8 cellular contexts compared by ENCODE assay signal in the genomic region with DNA sequence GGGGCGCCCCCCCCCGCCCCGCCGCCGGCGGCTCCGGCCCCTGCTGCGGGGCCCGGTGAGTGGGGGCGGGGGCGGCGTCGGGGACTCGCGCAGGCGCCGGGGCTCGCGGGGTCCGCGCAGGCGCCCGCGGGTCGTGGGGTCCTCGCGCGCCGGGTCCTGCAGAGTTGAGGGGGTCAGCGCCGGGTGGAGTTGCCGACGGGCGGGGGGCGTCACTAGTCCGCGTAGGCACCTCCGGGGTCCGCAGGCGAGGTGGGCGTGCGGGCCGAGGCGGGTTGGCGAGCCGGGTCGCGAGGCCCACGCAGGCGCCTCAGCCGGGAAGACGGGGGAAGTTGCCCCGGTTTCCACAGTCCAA. TPM values are rescaled to one million over a fixed set of nuclear protein-coding genes. Genes with fewer than 3 reads are reported as not detected.
A peak's percentile ranks its signal among the peaks of the same experiment; 100 is the strongest.
DNase-seq lines count a peak whose midpoint lies in the region; ATAC-seq and TF ChIP-seq lines count a peak whose summit lies in the region.

No MANE protein-coding gene starts in this region.

- no peaks in the 10 kb centered on the region for H3K27me3 ChIP-seq in esophagus muscularis mucosa
- no peaks in the 10 kb centered on the region for H3K27me3 ChIP-seq in neuronal stem cell (ENCODE audit: control insufficient read depth in 3 of 3, insufficient read depth in 3 of 3, low read depth in 1 of 3, low read length in 3 of 3)

- no peaks in the 10 kb centered on the region for H3K9me3 Mint-ChIP-seq in activated CD8-positive, alpha-beta memory T cell treated with anti-CD3 and anti-CD28 coated beads, Interleukin-2, amount 10 ng/mL, durations not matched to agents 7 days and 5 days (ENCODE audit: low read depth)

- TF ChIP-seq EP300 in esophagus muscularis mucosa (IDR thresholded peaks at IDR 0.05): no peak

- H3K79me1 ChIP-seq in neuronal stem cell (ENCODE audit: low read depth, low read length): peaks cover 15% of the 10 kb centered on the region

- peak overlapping the region; percentile 94 to 99 (median 98) for H3K4me3 ChIP-seq in esophagus muscularis mucosa
- peak overlapping the region; percentile 90 to 99 for H3K4me3 ChIP-seq in neuronal stem cell (ENCODE audit: low read length in 2 of 2)

- peak overlapping the region; percentile 89 to 97 (median 92) for H3K27ac ChIP-seq in esophagus muscularis mucosa (replicated peaks in 1 of 4)
- peak overlapping the region; percentile 70 for H3K27ac ChIP-seq in neuronal stem cell (replicated peaks; ENCODE audit: low read length)

- H2BK120ac ChIP-seq in neuronal stem cell (ENCODE audit: low read depth, low read length): no peak overlapping the region

- peak overlapping the region; percentile 99 for H3K4me3 Mint-ChIP-seq in activated CD8-positive, alpha-beta memory T cell treated with anti-CD3 and anti-CD28 coated beads, Interleukin-2, amount 10 ng/mL, durations not matched to agents 7 days and 5 days

- no peak overlapping the region for H3K4ac ChIP-seq in neuronal stem cell (ENCODE audit: low read length)

- H3K4me2 ChIP-seq in neuronal stem cell (ENCODE audit: insufficient read depth, low read length, poor library complexity, severe bottlenecking): peak overlapping the region; percentile 81

- H4K8ac ChIP-seq in neuronal stem cell (ENCODE audit: low read depth, low read length): no peak overlapping the region

- TF ChIP-seq CTCF in esophagus muscularis mucosa (IDR thresholded peaks at IDR 0.05): no peak

- H3K9me3 ChIP-seq in esophagus muscularis mucosa (no peaks in the 10 kb centered on the region), neuronal stem cell (replicated peaks in 1 of 2; ENCODE audit: control insufficient read depth in 2 of 2, insufficient read depth in 1 of 2, low read depth in 1 of 2, low read length in 2 of 2) (no peaks in the 10 kb centered on the region)

- H3K4me1 Mint-ChIP-seq in activated CD8-positive, alpha-beta memory T cell treated with anti-CD3 and anti-CD28 coated beads, Interleukin-2, amount 10 ng/mL, durations not matched to agents 7 days and 5 days: peaks cover 33% of the 10 kb centered on the region

- H2AFZ ChIP-seq in neuronal stem cell (ENCODE audit: low read length): peak overlapping the region; percentile 88

- peak overlapping the region; percentile 79 for H2BK5ac ChIP-seq in neuronal stem cell (ENCODE audit: low read length)

- H2AK5ac ChIP-seq in neuronal stem cell (ENCODE audit: low read depth, low read length): no peak overlapping the region

- H3K14ac ChIP-seq in neuronal stem cell (ENCODE audit: low read length): peak overlapping the region; percentile 87

- intact Hi-C loops in esophagus muscularis mucosa (cut with DNase I): loop anchor here (5.0 kb wide), 1 partner anchor 41 kb away; no protein-coding TSS in a partner anchor

- peak; percentile 18 for ATAC-seq in activated CD8-positive, alpha-beta memory T cell treated with anti-CD3 and anti-CD28 coated beads, Interleukin-2, amount 10 ng/mL, durations not matched to agents 7 days and 5 days
- ATAC-seq in HG03139 (IDR thresholded peaks at IDR 0.05; ENCODE audit: unreplicated experiment): peak; percentile 3
- no peak for ATAC-seq in HG03457 (IDR thresholded peaks at IDR 0.05; ENCODE audit: unreplicated experiment)

- H3K23ac ChIP-seq in neuronal stem cell (ENCODE audit: low read depth, low read length, poor library complexity): peak overlapping the region; percentile 98

- peak overlapping the region; percentile 60 for H2BK12ac ChIP-seq in neuronal stem cell (ENCODE audit: low read length)

- no peaks in the 10 kb centered on the region for H3K27me3 Mint-ChIP-seq in activated CD8-positive, alpha-beta memory T cell treated with anti-CD3 and anti-CD28 coated beads, Interleukin-2, amount 10 ng/mL, durations not matched to agents 7 days and 5 days

- H2BK15ac ChIP-seq in neuronal stem cell (ENCODE audit: low read length): peak overlapping the region; percentile 80

- H3K9ac ChIP-seq in neuronal stem cell (ENCODE audit: low read depth, low read length, poor library complexity): peak overlapping the region; percentile 97

- H3K36me3 ChIP-seq in esophagus muscularis mucosa: peaks cover 0 to 11% (median 7%) of the 10 kb centered on the region in 4 donors
- H3K36me3 ChIP-seq in neuronal stem cell (replicated peaks in 1 of 2; ENCODE audit: control insufficient read depth in 2 of 2, insufficient read depth in 2 of 2, low read length in 2 of 2): peaks cover 0 to 20% of the 10 kb centered on the region in 2 donors

- CTCF ChIA-PET in activated CD8-positive, alpha-beta memory T cell treated with anti-CD3 and anti-CD28 coated beads, Interleukin-2, amount 10 ng/mL, durations not matched to agents 7 days and 5 days (lab: Charles Lee): interaction anchor here (1.0 to 2.0 kb wide), 8 partner anchors 18 to 245 kb away, joined by 3 to 7 read pairs (median 3); a partner anchor contains a TSS

- no peak overlapping the region for H4K91ac ChIP-seq in neuronal stem cell (ENCODE audit: low read depth, low read length, poor library complexity)

- no peak for DNase-seq in activated CD8-positive, alpha-beta memory T cell treated with anti-CD3 and anti-CD28 coated beads, Interleukin-2, amount 10 ng/mL, durations not matched to agents 7 days and 5 days
- DNase-seq in activated CD8-positive, alpha-beta memory T cell treated with anti-CD3 and anti-CD28 coated beads for 24 hours: no peak
- DNase-seq in activated CD4-positive, CD25-positive, alpha-beta regulatory T cell treated with anti-CD3 and anti-CD28 coated beads, Interleukin-2, amount 50 U/mL, for 72 hours: peak; percentile 48
- DNase-seq in esophagus muscularis mucosa (ENCODE audit: extremely low spot score): no peak
- DNase-seq in neuronal stem cell (ENCODE audit: low spot score): no peak
- DNase-seq in GOT3 (lab: John Stamatoyannopoulos, UW): no peak

- peaks cover 44 to 57% (median 57%) of the 10 kb centered on the region in 4 donors for H3K4me1 ChIP-seq in esophagus muscularis mucosa
- H3K4me1 ChIP-seq in neuronal stem cell (ENCODE audit: control insufficient read depth in 2 of 2, insufficient read depth in 1 of 2, low read depth in 1 of 2, low read length in 2 of 2): peaks cover 12 to 17% of the 10 kb centered on the region in 2 donors

- H3K36me3 Mint-ChIP-seq in activated CD8-positive, alpha-beta memory T cell treated with anti-CD3 and anti-CD28 coated beads, Interleukin-2, amount 10 ng/mL, durations not matched to agents 7 days and 5 days: peaks cover 45% of the 10 kb centered on the region

- H3K18ac ChIP-seq in neuronal stem cell (ENCODE audit: low read length): peak overlapping the region; percentile 99

- 0% methylated on average over 7 of the region's 53 CpGs for WGBS in esophagus muscularis mucosa
- WGBS in neuronal stem cell (ENCODE audit: extremely low coverage in 2 of 2, insufficient read length in 2 of 2, insufficient replicate concordance in 1 of 2), 2 donors: no CpG with 5 or more reads among the region's 53 CpGs

- TF ChIP-seq POLR2A in esophagus muscularis mucosa (IDR thresholded peaks at IDR 0.05; ENCODE audit: low read depth): no peak

- H3K27ac Mint-ChIP-seq in activated CD8-positive, alpha-beta memory T cell treated with anti-CD3 and anti-CD28 coated beads, Interleukin-2, amount 10 ng/mL, durations not matched to agents 7 days and 5 days: peak overlapping the region; percentile 99

RNA-seq across cellular contexts. Expression of a gene that starts 0.4 kb away (rescaled TPM):
- 100 to 1,000 TPM; 263 to 291 TPM for total RNA-seq in activated CD8-positive, alpha-beta memory T cell treated with anti-CD3 and anti-CD28 coated beads, Interleukin-2, amount 10 ng/mL, durations not matched to agents 7 days and 5 days
- total RNA-seq in esophagus muscularis mucosa: 10 to 100 TPM; 37.4 to 75.5 (median 45.6) TPM
- polyA plus RNA-seq in neuronal stem cell (2013, experiment 1 of 2): 33.0 TPM
- polyA plus RNA-seq in neuronal stem cell (2013, experiment 2 of 2): 32.6 TPM

RNA-seq across cellular contexts. Expression of a gene that starts 21.5 kb away (rescaled TPM):
- total RNA-seq in activated CD8-positive, alpha-beta memory T cell treated with anti-CD3 and anti-CD28 coated beads, Interleukin-2, amount 10 ng/mL, durations not matched to agents 7 days and 5 days: 10 to 100 TPM; 35.0 to 38.2 TPM
- total RNA-seq in esophagus muscularis mucosa: 10 to 100 TPM; 28.5 to 44.0 (median 32.2) TPM
- 32.8 TPM for polyA plus RNA-seq in neuronal stem cell (2013, experiment 1 of 2)
- 30.1 TPM for polyA plus RNA-seq in neuronal stem cell (2013, experiment 2 of 2)

RNA-seq across cellular contexts. Expression of a gene that starts 25.3 kb away (rescaled TPM):
- total RNA-seq in activated CD8-positive, alpha-beta memory T cell treated with anti-CD3 and anti-CD28 coated beads, Interleukin-2, amount 10 ng/mL, durations not matched to agents 7 days and 5 days: 1 to 10 TPM; 6.9 to 9.1 TPM
- total RNA-seq in esophagus muscularis mucosa: 10 to 100 TPM in 1 of 4 donors, 1 to 10 TPM in 3; 3.3 to 16.9 (median 6.7) TPM
- 30.5 TPM for polyA plus RNA-seq in neuronal stem cell (2013, experiment 1 of 2)
- 31.6 TPM for polyA plus RNA-seq in neuronal stem cell (2013, experiment 2 of 2)

RNA-seq across cellular contexts. Expression of a gene that starts 29.9 kb away (rescaled TPM):
- 10 to 100 TPM; 10.4 to 16.0 TPM for total RNA-seq in activated CD8-positive, alpha-beta memory T cell treated with anti-CD3 and anti-CD28 coated beads, Interleukin-2, amount 10 ng/mL, durations not matched to agents 7 days and 5 days
- total RNA-seq in esophagus muscularis mucosa: 1 to 10 TPM; 1.7 to 2.8 (median 2.4) TPM
- 3.0 TPM for polyA plus RNA-seq in neuronal stem cell (2013, experiment 1 of 2)
- polyA plus RNA-seq in neuronal stem cell (2013, experiment 2 of 2): 3.0 TPM

RNA-seq across cellular contexts. Expression of a gene that starts 49.2 kb away (rescaled TPM):
- not detected for total RNA-seq in activated CD8-positive, alpha-beta memory T cell treated with anti-CD3 and anti-CD28 coated beads, Interleukin-2, amount 10 ng/mL, durations not matched to agents 7 days and 5 days
- 1 to 10 TPM in 2 of 4 donors, under 1 TPM in 2; 0.42 to 2.7 (median 1.4) TPM for total RNA-seq in esophagus muscularis mucosa
- 0.29 TPM for polyA plus RNA-seq in neuronal stem cell (2013, experiment 1 of 2)
- polyA plus RNA-seq in neuronal stem cell (2013, experiment 2 of 2): 0.17 TPM
